In the genomic region with DNA sequence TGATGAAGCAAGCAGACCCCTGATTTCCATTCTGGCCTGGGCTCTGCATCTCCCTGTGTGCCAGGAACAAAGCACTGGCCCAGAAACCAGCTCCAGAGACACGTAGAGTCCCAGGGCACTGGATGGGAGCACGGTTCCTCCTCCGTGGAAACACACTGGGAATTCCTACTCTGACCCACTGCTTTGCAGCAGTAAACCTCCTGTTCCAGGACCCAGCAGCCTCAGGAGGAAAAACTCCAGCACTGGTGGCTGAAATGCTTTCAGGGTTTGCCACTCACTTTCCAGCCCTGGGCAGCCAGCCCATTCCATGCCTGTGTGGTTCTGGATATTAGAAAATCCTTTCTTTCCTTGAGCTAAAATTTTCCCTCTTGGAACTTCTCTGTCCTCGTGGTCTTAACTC, we compare ENCODE assay signal across 19 cellular contexts. TPM values are rescaled to one million over a fixed set of nuclear protein-coding genes. Genes with fewer than 3 reads are reported as not detected.
DNase-seq lines count a peak whose midpoint lies in the region; ATAC-seq, FAIRE-seq and TF ChIP-seq lines count a peak whose summit lies in the region.
"Had no signal": no experiment of that assay in that cellular context is flagged by ENCODE, and none has a peak within 500 bp of the region (broad histone marks: within the 10 kb centered on the region; RNA-seq: fewer than 3 reads in every experiment).

No MANE protein-coding gene starts in this region.

- H3K27ac Mint-ChIP-seq in neural crest cell (ENCODE audit: unreplicated experiment), result peak overlapping the region; percentile 24
- no peak overlapping the region for H3K27ac Mint-ChIP-seq in Calu3 (ENCODE audit: unreplicated experiment)
- H3K27ac Mint-ChIP-seq: activated naive CD4-positive, alpha-beta T cell treated with anti-CD3 and anti-CD28 coated beads, Interleukin-2, amount 50 U/mL, for 24 hours; dendritic cell treated with granulocyte-macrophage colony-stimulating factor and Interleukin-4, amounts not matched to agents 40 ng/mL and 50 ng/mL, for 4 days; naive thymus-derived CD4-positive, alpha-beta T cell had no signal

- no peak for ATAC-seq in K562
- ATAC-seq: A549 had no signal

- H3K9ac ChIP-seq in K562 (ENCODE audit: insufficient read depth in 1 of 2, low read depth in 2 of 2, low read length in 2 of 2), result no peak overlapping the region; a peak in 1 of 4 replicates

- peak overlapping the region; percentile 74; the same call in 2 of the 3 replicates for H3K27ac ChIP-seq in K562 (ENCODE audit: extremely low read depth, low read depth, low read length)
- H3K27ac ChIP-seq in left ventricle myocardium inferior (replicated peaks), result peak overlapping the region; percentile 66
- H3K27ac ChIP-seq: A549 had no signal

- H4K20me1 ChIP-seq in K562 (replicated peaks; ENCODE audit: control insufficient read depth, insufficient read depth, low read length), result no peaks in the 10 kb centered on the region

- in situ Hi-C loops in K562 (cut with MboI), result no loop called here

- peaks cover 46% of the 10 kb centered on the region for H3K4me1 Mint-ChIP-seq in neural crest cell
- no peaks in the 10 kb centered on the region for H3K4me1 Mint-ChIP-seq in Calu3 (ENCODE audit: low read depth, unreplicated experiment)
- H3K4me1 Mint-ChIP-seq: activated naive CD4-positive, alpha-beta T cell treated with anti-CD3 and anti-CD28 coated beads, Interleukin-2, amount 50 U/mL, for 24 hours had no signal

- 64% methylated on average over 4 of the region's 4 CpGs for WGBS in K562 (ENCODE audit: insufficient coverage, low coverage, missing lambda C conversion rate)

- H3K4me3 Mint-ChIP-seq in neural crest cell (no peak overlapping the region), Calu3 (ENCODE audit: low read depth, unreplicated experiment) (no peak overlapping the region)
- H3K4me3 Mint-ChIP-seq: activated naive CD4-positive, alpha-beta T cell treated with anti-CD3 and anti-CD28 coated beads, Interleukin-2, amount 50 U/mL, for 24 hours; dendritic cell treated with granulocyte-macrophage colony-stimulating factor and Interleukin-4, amounts not matched to agents 40 ng/mL and 50 ng/mL, for 4 days had no signal

- H3K36me3 Mint-ChIP-seq in neural crest cell (ENCODE audit: low read depth), result no peaks in the 10 kb centered on the region
- H3K36me3 Mint-ChIP-seq in Calu3 (ENCODE audit: insufficient read depth, unreplicated experiment), result no peaks in the 10 kb centered on the region
- H3K36me3 Mint-ChIP-seq: activated naive CD4-positive, alpha-beta T cell treated with anti-CD3 and anti-CD28 coated beads, Interleukin-2, amount 50 U/mL, for 24 hours had no signal

- no peak overlapping the region for H3K4me3 ChIP-seq in K562
- H3K4me3 ChIP-seq in left ventricle myocardium inferior, result peak overlapping the region; percentile 49
- H3K4me3 ChIP-seq: A549 had no signal

- H3K4me1 ChIP-seq in K562 (replicated peaks in 1 of 2; ENCODE audit: control insufficient read depth in 2 of 2, insufficient read depth in 2 of 2, low read length in 2 of 2) (peaks cover 6 to 23% of the 10 kb centered on the region in 2 experiments), left ventricle myocardium inferior (peaks cover 35% of the 10 kb centered on the region)
- H3K4me1 ChIP-seq: A549 had no signal

- H3K79me2 ChIP-seq in K562 (ENCODE audit: control insufficient read depth, insufficient read depth, low read length), result no peaks in the 10 kb centered on the region

- no peaks in the 10 kb centered on the region for H3K9me1 ChIP-seq in K562 (ENCODE audit: control insufficient read depth, insufficient read depth, low read length)

- H3K27me3 Mint-ChIP-seq in neural crest cell (ENCODE audit: low read depth), result no peaks in the 10 kb centered on the region
- H3K27me3 Mint-ChIP-seq in Calu3 (ENCODE audit: unreplicated experiment), result peaks cover 76% of the 10 kb centered on the region
- H3K27me3 Mint-ChIP-seq: activated naive CD4-positive, alpha-beta T cell treated with anti-CD3 and anti-CD28 coated beads, Interleukin-2, amount 50 U/mL, for 24 hours; naive thymus-derived CD4-positive, alpha-beta T cell had no signal

- intact Hi-C loops in K562 (cut with micrococcal nuclease), result loop anchor here (5.0 kb wide), 1 partner anchor 54 kb away; no protein-coding TSS in a partner anchor
- intact Hi-C loops in left ventricle myocardium inferior (cut with micrococcal nuclease), result no loop called here
- intact Hi-C loops in Calu3 (cut with micrococcal nuclease; ENCODE audit: unreplicated experiment), result no loop called here

- H2AFZ ChIP-seq in K562 (ENCODE audit: low read depth, low read length), result peak overlapping the region; percentile 93

- CTCF ChIA-PET in K562 (lab: Yijun Ruan, JAX; ENCODE audit: low intra/inter-chr PET ratio) (no interaction called here), Calu3 (lab: Charles Lee) (no interaction called here)

- no peaks in the 10 kb centered on the region for H3K9me3 Mint-ChIP-seq in neural crest cell
- H3K9me3 Mint-ChIP-seq in Calu3 (ENCODE audit: low read depth, unreplicated experiment), result no peaks in the 10 kb centered on the region
- H3K9me3 Mint-ChIP-seq: activated naive CD4-positive, alpha-beta T cell treated with anti-CD3 and anti-CD28 coated beads, Interleukin-2, amount 50 U/mL, for 24 hours; dendritic cell treated with granulocyte-macrophage colony-stimulating factor and Interleukin-4, amounts not matched to agents 40 ng/mL and 50 ng/mL, for 4 days; naive thymus-derived CD4-positive, alpha-beta T cell had no signal

- peak; percentile 77 for DNase-seq in Ammon's horn (ENCODE audit: low spot score)
- DNase-seq in K562 (ENCODE audit: extremely low read depth in 1 of 4, low spot score in 3 of 4), result no peak
- no peak for DNase-seq in left ventricle myocardium inferior
- no peak for DNase-seq in neural crest cell (ENCODE audit: low read depth, low spot score)
- DNase-seq in NCI-H510A (lab: John Stamatoyannopoulos, UW), result no peak
- no peak for DNase-seq in middle frontal gyrus (ENCODE audit: extremely low spot score, low spot score)
- no peak for DNase-seq in DMS 273 treated with DMSO at 0.1 percent for 48 hours (lab: John Stamatoyannopoulos, UW)
- DNase-seq in Calu3, result no peak
- DNase-seq: activated CD8-positive, alpha-beta memory T cell treated with anti-CD3 and anti-CD28 coated beads, Interleukin-2, amount 50 U/mL, for 4 hours; naive thymus-derived CD4-positive, alpha-beta T cell; NCI-H1930; NCI-H69; T-helper 1 cell had no signal

- no peaks in the 10 kb centered on the region; the same call in 1 of the 2 replicates for H3K9me3 ChIP-seq in K562 (replicated peaks; ENCODE audit: control insufficient read depth, insufficient read depth, low read depth, low read length)
- H3K9me3 ChIP-seq in left ventricle myocardium inferior (replicated peaks), result no peaks in the 10 kb centered on the region
- H3K9me3 ChIP-seq: A549 had no signal

- H3K36me3 ChIP-seq in K562 (ENCODE audit: control insufficient read depth, insufficient read depth, low read length), result no peaks in the 10 kb centered on the region
- H3K36me3 ChIP-seq in left ventricle myocardium inferior, result no peaks in the 10 kb centered on the region

- no peak for FAIRE-seq in K562 (lab: Jason Lieb, UNC)
- FAIRE-seq: A549, H54, RCC 7860, small intestine had no signal

- no peak for TF ChIP-seq RAD21 in K562 (CRISPR knock-in tag; conservative IDR thresholded peaks at IDR 0.05 in 1 of 2, IDR thresholded peaks at IDR 0.05 in 1 of 2)

- TF ChIP-seq CTCF in K562 (IDR thresholded peaks at IDR 0.05 in 2 of 3, conservative IDR thresholded peaks at IDR 0.05 in 1 of 3; ENCODE audit: insufficient read depth in 2 of 3, low read depth in 1 of 3, low read length in 3 of 3) (no peak), left ventricle myocardium inferior (IDR thresholded peaks at IDR 0.05; ENCODE audit: borderline replicate concordance) (no peak), neural crest cell (conservative IDR thresholded peaks at IDR 0.05) (no peak), Calu3 (IDR thresholded peaks at IDR 0.05; ENCODE audit: unreplicated experiment) (no peak)

- TF ChIP-seq POLR2A in K562 (conservative IDR thresholded peaks at IDR 0.05), result no peak

- no peaks in the 10 kb centered on the region for H3K27me3 ChIP-seq in K562 (ENCODE audit: control insufficient read depth in 2 of 2, insufficient read depth in 2 of 2, low read length in 2 of 2)
- no peaks in the 10 kb centered on the region for H3K27me3 ChIP-seq in left ventricle myocardium inferior (ENCODE audit: low read depth)

- TF ChIP-seq EP300 in K562 (IDR thresholded peaks at IDR 0.05; ENCODE audit: low read length), result no peak

- BruUV-seq in K562 (replicated peaks; lab: Mats Ljungman, UMichigan) (no TSS peak), Calu3 (replicated peaks; lab: Mats Ljungman, UMichigan) (no TSS peak)

- no peak overlapping the region for H3K4me2 ChIP-seq in K562 (ENCODE audit: insufficient read depth, low read length)
- H3K4me2 ChIP-seq: A549 had no signal

- POLR2A ChIA-PET in K562 (lab: Yijun Ruan, JAX), result no interaction called here

TF ChIP-seq in K562, 482 proteins besides CTCF, POLR2A, EP300 and RAD21 (continues in another document):
- TF ChIP-seq ZNF347 (CRISPR knock-in tag; IDR thresholded peaks at IDR 0.05; ENCODE audit: low read depth) (no peak), ZNF41 (CRISPR knock-in tag; conservative IDR thresholded peaks at IDR 0.05) (no peak), CBX1 (IDR thresholded peaks at IDR 0.05; ENCODE audit: low read depth) (no peak), SRSF3 (IDR thresholded peaks at IDR 0.05; ENCODE audit: insufficient read depth, low read length) (no peak), ILK (tag; IDR thresholded peaks at IDR 0.05; ENCODE audit: borderline replicate concordance, low read depth) (no peak), TAF15 (IDR thresholded peaks at IDR 0.05; ENCODE audit: low read depth, low read length) (no peak)

RNA-seq across cellular contexts. Expression of a gene that starts 58.1 kb away (rescaled TPM):
- 1.8 and 5.6 TPM in 2 replicates for total RNA-seq in K562 (2011; cell fraction: chromatin; rRNA removed; ENCODE audit: low replicate concordance)
- total RNA-seq in K562 (2011; cell fraction: nucleolus; rRNA removed), result 2.9 and 5.2 TPM in 2 replicates
- total RNA-seq in K562 (2011; cell fraction: nucleoplasm; rRNA removed), result 3.8 and 6.3 TPM in 2 replicates
- total RNA-seq in K562 (2014; rRNA removed) (4.5 and 5.2 TPM in 2 replicates), K562 (2014; rRNA removed; fragmentation: Illumina TruSeq; extraction: Trizol) (2.8 and 3.3 TPM in 2 replicates), K562 (2015; rRNA removed; fragmentation: Illumina TruSeq; extraction: Trizol) (4.5 and 4.8 TPM in 2 replicates), K562 (2021) (7.7 and 8.2 TPM in 2 replicates), left ventricle myocardium inferior (8.3 TPM), neural crest cell (64.2 and 70.4 TPM in 2 replicates), Calu3 (2022) (1.0 and 2.6 TPM in 2 replicates)
- polyA plus RNA-seq in K562 (2011; rRNA removed) (7.8 and 14.2 TPM in 2 replicates), K562 (2014; fragmentation: Illumina TruSeq; extraction: Trizol) (6.9 and 7.3 TPM in 2 replicates), K562 (2014; fragmentation: Nextera tagmentation; extraction: Ambion mirVana) (under 1 TPM; 0.51 to 0.94 TPM), K562 (2014; rRNA removed) (5.3 and 5.7 TPM in 2 replicates)
- polyA plus RNA-seq in K562 (2011; cell fraction: cytosol; rRNA removed), result 10.2 and 16.3 TPM in 2 replicates
- polyA plus RNA-seq in K562 (2011; cell fraction: nucleus; rRNA removed), result 6.8 and 8.9 TPM in 2 replicates
- polyA plus RNA-seq in K562 (2012), result 9.1 and 10.0 TPM in 2 replicates
- 7.6 and 11.3 TPM in 2 replicates for polyA minus RNA-seq in K562 (2011; rRNA and poly(A)+ RNA removed)
- polyA minus RNA-seq in K562 (2011; cell fraction: cytosol; rRNA and poly(A)+ RNA removed), result 7.3 and 11.0 TPM in 2 replicates
- polyA minus RNA-seq in K562 (2011; cell fraction: nucleus; rRNA and poly(A)+ RNA removed), result 2.8 and 3.8 TPM in 2 replicates
